Comparison of ENCODE assay signal across 10 cellular contexts in genomic region chr10:99276848-99277486, GRCh38. TPM values are rescaled to one million over a fixed set of nuclear protein-coding genes. Genes with fewer than 3 reads are reported as not detected.
DNase-seq lines count a peak whose midpoint lies in the region; ATAC-seq, FAIRE-seq and TF ChIP-seq lines count a peak whose summit lies in the region.
"Had no signal": no experiment of that assay in that cellular context is flagged by ENCODE, and none has a peak within 500 bp of the region (broad histone marks: within the 10 kb centered on the region; RNA-seq: fewer than 3 reads in every experiment).

No MANE protein-coding gene starts in this region.

- peak; percentile 65 for TF ChIP-seq RAD21 in Ishikawa (IDR thresholded peaks at IDR 0.05; ENCODE audit: low read depth)

- FAIRE-seq in TTC549 (lab: Jason Lieb, UNC) (peak; percentile 71), frontal cortex (lab: Jason Lieb, UNC) (no peak)

- no peak for TF ChIP-seq EP300 in Ishikawa (IDR thresholded peaks at IDR 0.05; ENCODE audit: borderline replicate concordance)

- ATAC-seq in HG03354 (IDR thresholded peaks at IDR 0.05; ENCODE audit: poor library complexity, severe bottlenecking, unreplicated experiment): no peak
- ATAC-seq in HG03565 (IDR thresholded peaks at IDR 0.05; ENCODE audit: unreplicated experiment): no peak
- ATAC-seq: esophagus mucosa had no signal

- peak; percentile 16 for DNase-seq in DMS153 (lab: John Stamatoyannopoulos, UW)
- DNase-seq in iris pigment epithelial cell (ENCODE audit: low read depth): peak; percentile 20
- DNase-seq in frontal cortex (ENCODE audit: low spot score in 2 of 2): no peak
- no peak for DNase-seq in activated naive CD4-positive, alpha-beta T cell treated with Interleukin-2 at 50 U/mL for 16 hours
- DNase-seq: activated CD4-positive, alpha-beta T cell treated with anti-CD3 and anti-CD28 coated beads, Interleukin-2, amount 10 ng/mL, durations not matched to agents 7 days and 5 days had no signal

TF ChIP-seq in Ishikawa, 13 proteins besides CTCF, POLR2A, EP300 and RAD21:
- TF ChIP-seq EGR1 (IDR thresholded peaks at IDR 0.05): no peak
- no peak for TF ChIP-seq REST (IDR thresholded peaks at IDR 0.05; ENCODE audit: low read depth)
- no peak for TF ChIP-seq FOXM1 (IDR thresholded peaks at IDR 0.05; ENCODE audit: borderline replicate concordance, low read depth)
- no peak for TF ChIP-seq USF1 (IDR thresholded peaks at IDR 0.05)
- no peak for TF ChIP-seq TAF1 (IDR thresholded peaks at IDR 0.05; ENCODE audit: low read depth)
- TF ChIP-seq CREB1 (IDR thresholded peaks at IDR 0.05; ENCODE audit: low read depth): no peak
- no peak for TF ChIP-seq MAX (IDR thresholded peaks at IDR 0.05)
- TF ChIP-seq TCF12 (IDR thresholded peaks at IDR 0.05; ENCODE audit: low read depth): no peak
- no peak for TF ChIP-seq ZBTB7A (IDR thresholded peaks at IDR 0.05; ENCODE audit: low read depth)
- no peak for TF ChIP-seq TEAD4 (IDR thresholded peaks at IDR 0.05)
- TF ChIP-seq YY1 (IDR thresholded peaks at IDR 0.05; ENCODE audit: low read depth): no peak
- TF ChIP-seq CEBPB (IDR thresholded peaks at IDR 0.05): no peak
- TF ChIP-seq NFIC (IDR thresholded peaks at IDR 0.05): no peak

RNA-seq across cellular contexts. Expression of gene HPSE2, which starts 41.3 kb away (rescaled TPM):
- not detected for total RNA-seq in frontal cortex
- total RNA-seq: activated CD4-positive, alpha-beta T cell treated with anti-CD3 and anti-CD28 coated beads, Interleukin-2, amount 10 ng/mL, durations not matched to agents 7 days and 5 days had no signal

RNA-seq across cellular contexts. Expression of gene CNNM1, which starts 52.2 kb away (rescaled TPM):
- 2.4 TPM for total RNA-seq in frontal cortex

Comparison
In these comparisons a context has a peak if more than half of its experiments do, and no peak if none do; other contexts are left out.
1. DNase-seq: peak in DMS153 (single experiment) and iris pigment epithelial cell (single experiment); none in frontal cortex (0 of 2) and activated naive CD4-positive, alpha-beta T cell treated with Interleukin-2 at 50 U/mL for 16 hours (single experiment).